In genomic region chr1:40784141-40784770, GRCh38 we compare ENCODE assay signal across 8 cellular contexts. TPM values are rescaled to one million over a fixed set of nuclear protein-coding genes. Genes with fewer than 3 reads are reported as not detected.
DNase-seq lines count a peak whose midpoint lies in the region; ATAC-seq and TF ChIP-seq lines count a peak whose summit lies in the region.

No MANE protein-coding gene starts in this region.

- no peak for TF ChIP-seq CTCF in HEK293 (tag by site-specific recombination; IDR thresholded peaks at IDR 0.05)
- no peak for TF ChIP-seq CTCF in brain (conservative IDR thresholded peaks at IDR 0.05)

- no peaks in the 10 kb centered on the region for H3K36me3 ChIP-seq in HEK293 (ENCODE audit: control insufficient read depth in 2 of 2, insufficient read depth in 1 of 2, low read length in 2 of 2)

- POLR2A ChIA-PET in HEK293 (lab: Yijun Ruan, JAX), result no interaction called here

- no peak overlapping the region; the same call in 1 of the 2 replicates for H3K27ac ChIP-seq in HEK293 (ENCODE audit: extremely low read depth, low read depth, low read length)

- H3K9me3 ChIP-seq in HEK293 (ENCODE audit: control insufficient read depth, insufficient read depth, low read depth, low read length), result no peaks in the 10 kb centered on the region

- H3K4me1 Mint-ChIP-seq in brain (peaks cover 33% of the 10 kb centered on the region), memory B cell (peaks cover 11% of the 10 kb centered on the region)

- DNase-seq in 8988T (peak; percentile 68), memory B cell (ENCODE audit: low spot score in 2 of 2) (no peak), G401 (ENCODE audit: low spot score) (no peak), NAMALWA (ENCODE audit: low spot score) (no peak)

- no peaks in the 10 kb centered on the region for H3K36me3 Mint-ChIP-seq in brain
- H3K36me3 Mint-ChIP-seq in memory B cell, result no peaks in the 10 kb centered on the region

- H3K27ac Mint-ChIP-seq in brain (peak overlapping the region in 2 of 5 experiments; percentile 52 to 71), memory B cell (no peak overlapping the region)

- no peak overlapping the region; the same call in 1 of the 2 replicates for H3K4me3 ChIP-seq in HEK293 (ENCODE audit: low read depth, low read length)

- H3K4me1 ChIP-seq in HEK293 (ENCODE audit: control insufficient read depth, insufficient read depth, low read length), result peaks cover 5% of the 10 kb centered on the region; the same call in 1 of the 2 replicates

- peak overlapping the region; percentile 77 to 88 (median 81) for H3K4me3 Mint-ChIP-seq in brain
- H3K4me3 Mint-ChIP-seq in memory B cell, result peak overlapping the region; percentile 83

- ATAC-seq in memory B cell (ENCODE audit: low read depth), result peak; percentile 16
- ATAC-seq in GM21723 (IDR thresholded peaks at IDR 0.05; ENCODE audit: unreplicated experiment), result no peak
- ATAC-seq in HG03139 (IDR thresholded peaks at IDR 0.05; ENCODE audit: unreplicated experiment), result no peak

- H3K27me3 Mint-ChIP-seq in brain (peaks cover 15% of the 10 kb centered on the region), memory B cell (peaks cover 20% of the 10 kb centered on the region)

- H3K9me3 Mint-ChIP-seq in brain (no peaks in the 10 kb centered on the region), memory B cell (no peaks in the 10 kb centered on the region)

- in situ Hi-C loops in G401 (cut with HindIII; ENCODE audit: low sequenced_read_pairs), result loop anchor here (10.0 kb wide), 1 partner anchor 161 kb away; no protein-coding TSS in a partner anchor

- CTCF ChIA-PET in HEK293 (lab: Yijun Ruan, JAX), result interaction anchor here (1.2 kb wide), 1 partner anchor 10 kb away, joined by 4 read pairs; no protein-coding TSS in a partner anchor

TF ChIP-seq in HEK293, 187 proteins besides CTCF, POLR2A, EP300 and RAD21 (continues in another document):
- TF ChIP-seq ZNF792 (tag by site-specific recombination; IDR thresholded peaks at IDR 0.05), result no peak
- no peak for TF ChIP-seq ZNF16 (tag by site-specific recombination; IDR thresholded peaks at IDR 0.05; ENCODE audit: low read depth)
- no peak for TF ChIP-seq ZNF423 (tag by site-specific recombination; IDR thresholded peaks at IDR 0.05)
- TF ChIP-seq ZNF514 (tag by site-specific recombination; IDR thresholded peaks at IDR 0.05), result no peak
- no peak for TF ChIP-seq FEZF1 (tag by site-specific recombination; IDR thresholded peaks at IDR 0.05)
- TF ChIP-seq ZSCAN16 (tag by site-specific recombination; IDR thresholded peaks at IDR 0.05), result no peak
- no peak for TF ChIP-seq KLF9 (tag by site-specific recombination; IDR thresholded peaks at IDR 0.05; ENCODE audit: low read depth)
- peak; percentile 84 for TF ChIP-seq ZBTB20 (tag by site-specific recombination; IDR thresholded peaks at IDR 0.05)
- TF ChIP-seq ZNF211 (tag by site-specific recombination; IDR thresholded peaks at IDR 0.05; ENCODE audit: low read depth), result no peak
- peak; percentile 77; the same call in 1 of the 2 replicates for TF ChIP-seq ZNF394 (tag by site-specific recombination; IDR thresholded peaks at IDR 0.05; ENCODE audit: borderline replicate concordance)
- TF ChIP-seq HOXD13 (CRISPR knock-in tag; IDR thresholded peaks at IDR 0.05; ENCODE audit: borderline replicate concordance), result no peak
- no peak for TF ChIP-seq ZNF37A (tag by site-specific recombination; IDR thresholded peaks at IDR 0.05)
- no peak for TF ChIP-seq ZNF121 (tag by site-specific recombination; IDR thresholded peaks at IDR 0.05)
- no peak for TF ChIP-seq ZNF777 (tag by site-specific recombination; IDR thresholded peaks at IDR 0.05; ENCODE audit: borderline replicate concordance)
- TF ChIP-seq SP2 (tag by site-specific recombination; IDR thresholded peaks at IDR 0.05), result peak; percentile 38
- TF ChIP-seq ZNF274 (IDR thresholded peaks at IDR 0.05; ENCODE audit: low read length), result no peak
- TF ChIP-seq ZNF274 (tag by site-specific recombination; IDR thresholded peaks at IDR 0.05; ENCODE audit: borderline replicate concordance), result no peak
- no peak for TF ChIP-seq ZNF449 (tag by site-specific recombination; IDR thresholded peaks at IDR 0.05)
- no peak for TF ChIP-seq ZNF513 (tag by site-specific recombination; IDR thresholded peaks at IDR 0.05)
- TF ChIP-seq ZNF555 (tag by site-specific recombination; conservative IDR thresholded peaks at IDR 0.05), result no peak
- no peak for TF ChIP-seq PBX3 (CRISPR knock-in tag; IDR thresholded peaks at IDR 0.05)
- no peak for TF ChIP-seq ZBTB11 (tag by site-specific recombination; conservative IDR thresholded peaks at IDR 0.05; ENCODE audit: low read depth)
- no peak for TF ChIP-seq ZNF530 (tag by site-specific recombination; IDR thresholded peaks at IDR 0.05; ENCODE audit: low read depth)
- TF ChIP-seq ZNF776 (tag by site-specific recombination; IDR thresholded peaks at IDR 0.05; ENCODE audit: borderline replicate concordance), result no peak
- no peak for TF ChIP-seq ZNF558 (tag by site-specific recombination; IDR thresholded peaks at IDR 0.05)

RNA-seq across cellular contexts. Expression of gene KCNQ4, which starts 0.7 kb away (rescaled TPM):
- 1.8 TPM for polyA plus RNA-seq in brain (ENCODE audit: insufficient read depth, low read depth, low replicate concordance)
- 0.61 and 1.2 TPM in 2 replicates for total RNA-seq in G401 (2014; rRNA removed; shearing (Covaris generic))
